ENCODE assay signal across 8 cellular contexts in the genomic region with DNA sequence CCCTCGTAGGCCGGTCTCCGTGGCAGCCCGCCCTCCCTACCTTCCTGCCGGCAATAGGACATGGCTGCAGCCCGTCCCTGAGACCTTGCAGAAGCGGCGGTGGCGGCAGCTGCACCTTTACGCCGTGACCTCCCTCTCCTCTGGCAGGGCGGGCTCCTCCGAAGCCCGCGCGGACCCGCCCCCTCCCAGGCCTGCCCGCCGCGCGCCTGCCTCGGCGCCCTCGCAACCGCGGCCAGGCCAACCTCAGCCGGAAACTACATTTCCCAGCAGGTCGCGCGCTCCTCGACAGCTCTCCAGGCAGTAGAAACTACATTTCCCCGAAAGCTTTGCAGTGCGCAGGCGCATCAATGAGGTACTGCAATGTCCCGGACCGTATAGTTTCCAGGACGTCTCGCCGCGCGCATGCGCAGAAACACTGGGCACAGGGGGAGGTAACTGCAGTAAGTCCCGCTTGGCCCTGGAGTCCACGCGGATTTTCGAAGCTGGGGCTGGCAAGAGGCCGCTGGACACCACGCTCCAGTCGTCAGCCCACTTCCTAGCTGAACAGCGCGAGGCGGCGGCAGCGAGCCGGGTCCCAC. TPM values are rescaled to one million over a fixed set of nuclear protein-coding genes. Genes with fewer than 3 reads are reported as not detected.
DNase-seq lines count a peak whose midpoint lies in the region; ATAC-seq, FAIRE-seq and TF ChIP-seq lines count a peak whose summit lies in the region.

A gene (minus strand): TSS at position 256 of the 578 bp plus-strand sequence. CDS start 194 bp downstream, at position 62.
A gene with protein sequence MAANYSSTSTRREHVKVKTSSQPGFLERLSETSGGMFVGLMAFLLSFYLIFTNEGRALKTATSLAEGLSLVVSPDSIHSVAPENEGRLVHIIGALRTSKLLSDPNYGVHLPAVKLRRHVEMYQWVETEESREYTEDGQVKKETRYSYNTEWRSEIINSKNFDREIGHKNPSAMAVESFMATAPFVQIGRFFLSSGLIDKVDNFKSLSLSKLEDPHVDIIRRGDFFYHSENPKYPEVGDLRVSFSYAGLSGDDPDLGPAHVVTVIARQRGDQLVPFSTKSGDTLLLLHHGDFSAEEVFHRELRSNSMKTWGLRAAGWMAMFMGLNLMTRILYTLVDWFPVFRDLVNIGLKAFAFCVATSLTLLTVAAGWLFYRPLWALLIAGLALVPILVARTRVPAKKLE (plus strand): TSS at position 438 of the 578 bp plus-strand sequence. CDS start 142 bp downstream, outside the sequence.

- ATAC-seq in HG02852 (IDR thresholded peaks at IDR 0.05; ENCODE audit: unreplicated experiment) (peak; percentile 90), left cardiac atrium (peak; percentile 92 to 93)

- peak; percentile 98 for DNase-seq in GM12892 (ENCODE audit: insufficient read length)
- DNase-seq in NCI-H146 (lab: John Stamatoyannopoulos, UW), result peak; percentile 97
- peak; percentile 98 to 99 (median 98) for DNase-seq in T-helper 1 cell
- DNase-seq in amniotic epithelial cell (ENCODE audit: low read depth), result peak; percentile 98
- DNase-seq in left cardiac atrium, result peak; percentile 100
- DNase-seq in progenitor cell of endocrine pancreas (ENCODE audit: low spot score, unreplicated experiment), result peak; percentile 97
- DNase-seq in ureter (ENCODE audit: low spot score), result peak; percentile 99

- H3K27ac Mint-ChIP-seq in progenitor cell of endocrine pancreas, result peak within 1 kb of the TSS; percentile 100

- no peak for TF ChIP-seq CTCF in progenitor cell of endocrine pancreas (IDR thresholded peaks at IDR 0.05; ENCODE audit: unreplicated experiment)

- intact Hi-C loops in left cardiac atrium (cut with DNase I), result loop anchor here in 1 of 2 donors (5.0 to 10.0 kb wide), 2 partner anchors 53 to 230 kb away; a partner anchor contains a TSS

- peak within 1 kb of the TSS; percentile 92 for H3K4me3 Mint-ChIP-seq in progenitor cell of endocrine pancreas (ENCODE audit: low read depth)

- FAIRE-seq in GM12892 (lab: Jason Lieb, UNC), result peak; percentile 87

- H3K4me1 Mint-ChIP-seq in progenitor cell of endocrine pancreas (ENCODE audit: low read depth), result peaks cover 19% of the 10 kb centered on the region

- peaks cover 23% of the 10 kb centered on the region for H3K36me3 Mint-ChIP-seq in progenitor cell of endocrine pancreas (ENCODE audit: insufficient read depth)

- H3K9me3 Mint-ChIP-seq in progenitor cell of endocrine pancreas (ENCODE audit: low read depth), result no peaks in the 10 kb centered on the region

- TF ChIP-seq POLR2A in GM12892 (IDR thresholded peaks at IDR 0.05; ENCODE audit: low read depth, low read length), result no peak; the same call in 1 of the 2 replicates

- no peaks in the 10 kb centered on the region for H3K27me3 Mint-ChIP-seq in progenitor cell of endocrine pancreas

RNA-seq across cellular contexts. Expression of the first gene that starts in this region (rescaled TPM):
- polyA plus RNA-seq in GM12892 (2012; ENCODE audit: missing spikeins), result 15.6 TPM
- 10 to 100 TPM; 21.8 to 25.9 TPM for total RNA-seq in left cardiac atrium
- 10.8 and 12.7 TPM in 2 replicates for total RNA-seq in progenitor cell of endocrine pancreas
- 11.2 TPM for total RNA-seq in ureter

RNA-seq across cellular contexts. Expression of the second gene that starts in this region (rescaled TPM):
- 18.6 TPM for polyA plus RNA-seq in GM12892 (2012; ENCODE audit: missing spikeins)
- 10 to 100 TPM; 50.1 to 95.3 TPM for total RNA-seq in left cardiac atrium
- 38.2 and 40.0 TPM in 2 replicates for total RNA-seq in progenitor cell of endocrine pancreas
- 76.5 TPM for total RNA-seq in ureter

Comparison
In these comparisons a context has a peak if more than half of its experiments do, and no peak if none do; other contexts are left out.
1. Peak in every context shown above with its lines: DNase-seq and ATAC-seq.